ENCODE assay signal across 10 cellular contexts in genomic region chr3:47664519-47664918, GRCh38.
DNase-seq lines count a peak whose midpoint lies in the region; ATAC-seq, FAIRE-seq and TF ChIP-seq lines count a peak whose summit lies in the region.
"Had no signal": no experiment of that assay in that cellular context is flagged by ENCODE, and none has a peak within 500 bp of the region (broad histone marks: within the 10 kb centered on the region; RNA-seq: fewer than 3 reads in every experiment).

No MANE protein-coding gene starts in this region.

- no peak for TF ChIP-seq EP300 in A549 (IDR thresholded peaks at IDR 0.05)

- TF ChIP-seq CTCF in A549 (IDR thresholded peaks at IDR 0.05), result no peak
- peak; percentile 45; the same call in 1 of the 3 replicates for TF ChIP-seq CTCF in GM12872 (IDR thresholded peaks at IDR 0.05; ENCODE audit: insufficient read depth, low read depth, low read length)
- peak; percentile 49 for TF ChIP-seq CTCF in OCI-LY1 (IDR thresholded peaks at IDR 0.05; ENCODE audit: low read length)
- peak; percentile 36 for TF ChIP-seq CTCF in fibroblast of the aortic adventitia (IDR thresholded peaks at IDR 0.05; ENCODE audit: insufficient read depth, low read length)
- no peak for TF ChIP-seq CTCF in omental fat pad (IDR thresholded peaks at IDR 0.05)

- no peak for TF ChIP-seq POLR2A in A549 (IDR thresholded peaks at IDR 0.05; ENCODE audit: low read length)

- no peak overlapping the region for H3K27ac ChIP-seq in A549
- H3K27ac ChIP-seq in OCI-LY1 (ENCODE audit: low read depth, low read length, poor library complexity, severe bottlenecking), result no peak overlapping the region

- H2AFZ ChIP-seq in OCI-LY1 (ENCODE audit: low read length), result no peak overlapping the region

- no peaks in the 10 kb centered on the region for H3K79me2 ChIP-seq in OCI-LY1 (ENCODE audit: insufficient read depth, low read length)

- no peaks in the 10 kb centered on the region for H3F3A ChIP-seq in OCI-LY1 (ENCODE audit: insufficient read depth, low read length)

- H3K9me3 ChIP-seq in A549 (no peaks in the 10 kb centered on the region), OCI-LY1 (ENCODE audit: low read length) (peaks cover 2% of the 10 kb centered on the region; the same call in 1 of the 2 replicates)

- no peak overlapping the region for H3K4me3 ChIP-seq in A549
- no peak overlapping the region for H3K4me3 ChIP-seq in OCI-LY1 (ENCODE audit: low read depth, low read length, poor library complexity, severe bottlenecking)
- no peak overlapping the region for H3K4me3 ChIP-seq in fibroblast of the aortic adventitia (ENCODE audit: low read depth, low read length)

- no peaks in the 10 kb centered on the region for H4K20me1 ChIP-seq in OCI-LY1 (ENCODE audit: insufficient read depth, low read length)

- CTCF ChIA-PET in A549 (lab: Yijun Ruan, JAX), result no interaction called here

- no peak overlapping the region for H3K9ac ChIP-seq in OCI-LY1 (ENCODE audit: low read length)

- H3K4me1 ChIP-seq in A549 (peaks cover 22% of the 10 kb centered on the region), OCI-LY1 (ENCODE audit: insufficient read depth, low read length, severe bottlenecking) (no peaks in the 10 kb centered on the region)

- ATAC-seq in A549, result peak; percentile 86 to 87
- no peak for ATAC-seq in omental fat pad (ENCODE audit: low FRiP score)
- ATAC-seq in GM18858 (IDR thresholded peaks at IDR 0.05; ENCODE audit: unreplicated experiment), result no peak
- no peak for ATAC-seq in HG03039 (IDR thresholded peaks at IDR 0.05; ENCODE audit: unreplicated experiment)
- ATAC-seq: activated CD8-positive, alpha-beta memory T cell treated with anti-CD3 and anti-CD28 coated beads, Interleukin-2, amount 10 ng/mL, durations not matched to agents 7 days and 5 days had no signal

- H3K36me3 ChIP-seq in OCI-LY1 (ENCODE audit: insufficient read depth, low read length), result peaks cover 77% of the 10 kb centered on the region

- no peaks in the 10 kb centered on the region for H3K9me2 ChIP-seq in OCI-LY1 (ENCODE audit: low read depth, low read length)

- TF ChIP-seq RAD21 in A549 (conservative IDR thresholded peaks at IDR 0.05 in 1 of 2, IDR thresholded peaks at IDR 0.05 in 1 of 2), result no peak

- 82% methylated on average over 2 of the region's 2 CpGs for WGBS in A549 (ENCODE audit: missing lambda C conversion rate)

- H3K27me3 ChIP-seq in OCI-LY1 (ENCODE audit: insufficient read depth, low read length), result no peaks in the 10 kb centered on the region

- no peak overlapping the region for H3K4me2 ChIP-seq in A549
- no peak overlapping the region for H3K4me2 ChIP-seq in OCI-LY1 (ENCODE audit: low read length)

- POLR2A ChIA-PET in A549 (lab: Yijun Ruan, JAX), result no interaction called here

- no peak for FAIRE-seq in A549 (lab: Jason Lieb, UNC)

- DNase-seq in A549 (ENCODE audit: low read depth in 1 of 2, low spot score in 1 of 2) (peak; percentile 33 to 37), fibroblast of the aortic adventitia (ENCODE audit: low read depth) (no peak), omental fat pad (ENCODE audit: low spot score) (no peak)
- DNase-seq in stimulated activated naive CD4-positive, alpha-beta T cell treated with Interleukin-2 at 50 U/mL for 16 hours (lab: John Stamatoyannopoulos, UW), result no peak
- DNase-seq: activated CD8-positive, alpha-beta memory T cell treated with anti-CD3 and anti-CD28 coated beads, Interleukin-2, amount 10 ng/mL, durations not matched to agents 7 days and 5 days; NCI-H510A treated with DMSO at 0.1 percent for 48 hours had no signal

TF ChIP-seq in A549, 52 proteins besides CTCF, POLR2A, EP300 and RAD21:
- TF ChIP-seq SREBF2 (IDR thresholded peaks at IDR 0.05) (no peak), CEBPB (IDR thresholded peaks at IDR 0.05) (no peak), HES2 (IDR thresholded peaks at IDR 0.05) (no peak), USF2 (IDR thresholded peaks at IDR 0.05) (no peak), MAFK (IDR thresholded peaks at IDR 0.05; ENCODE audit: partially characterized antibody) (no peak), E2F6 (IDR thresholded peaks at IDR 0.05; ENCODE audit: borderline replicate concordance, low read depth) (no peak), SMC3 (IDR thresholded peaks at IDR 0.05) (no peak), EHMT2 (IDR thresholded peaks at IDR 0.05; ENCODE audit: low read depth) (no peak), TFCP2L1 (CRISPR knock-in tag; IDR thresholded peaks at IDR 0.05) (no peak), ESRRA (IDR thresholded peaks at IDR 0.05; ENCODE audit: borderline replicate concordance, low read length) (no peak), ZNF302 (CRISPR knock-in tag; IDR thresholded peaks at IDR 0.05) (no peak), CHD4 (IDR thresholded peaks at IDR 0.05; ENCODE audit: borderline replicate concordance) (no peak), RFX5 (IDR thresholded peaks at IDR 0.05) (no peak), KDM1A (IDR thresholded peaks at IDR 0.05; ENCODE audit: low read depth) (no peak), BHLHE40 (IDR thresholded peaks at IDR 0.05; ENCODE audit: low read depth, low read length) (no peak), NR3C1 (IDR thresholded peaks at IDR 0.05) (no peak), CBX2 (IDR thresholded peaks at IDR 0.05; ENCODE audit: borderline replicate concordance, low read depth) (no peak), EHF (CRISPR knock-in tag; IDR thresholded peaks at IDR 0.05) (no peak), REST (IDR thresholded peaks at IDR 0.05) (no peak), HEYL (CRISPR knock-in tag; IDR thresholded peaks at IDR 0.05) (no peak)

Comparison
In these comparisons a context has a peak if more than half of its experiments do, and no peak if none do; other contexts are left out.
1. ATAC-seq: peak in A549 (2 of 2); none in omental fat pad (single experiment), GM18858 (single experiment) and HG03039 (single experiment).
2. DNase-seq: peak in A549 (2 of 2); none in fibroblast of the aortic adventitia (single experiment), omental fat pad (single experiment) and stimulated activated naive CD4-positive, alpha-beta T cell treated with Interleukin-2 at 50 U/mL for 16 hours (single experiment).
3. CTCF ChIP-seq: peak in GM12872 (single experiment), OCI-LY1 (single experiment) and fibroblast of the aortic adventitia (single experiment); none in A549 (single experiment) and omental fat pad (0 of 3).